In genomic region chr7:151518105-151518780, GRCh38 we compare ENCODE assay signal across 8 cellular contexts. TPM values are rescaled to one million over a fixed set of nuclear protein-coding genes. Genes with fewer than 3 reads are reported as not detected.
DNase-seq lines count a peak whose midpoint lies in the region; ATAC-seq and TF ChIP-seq lines count a peak whose summit lies in the region.

No MANE protein-coding gene starts in this region.

- H3K36me3 Mint-ChIP-seq in activated naive CD8-positive, alpha-beta T cell treated with anti-CD3 and anti-CD28 coated beads, Interleukin-2, amount 10 ng/mL, durations not matched to agents 7 days and 5 days, result peaks cover 17% of the 10 kb centered on the region

- H3K36me3 ChIP-seq in left ventricle myocardium inferior (no peaks in the 10 kb centered on the region), aorta (ENCODE audit: control insufficient read depth in 1 of 2, insufficient read depth in 2 of 2, low read length in 1 of 2) (no peaks in the 10 kb centered on the region)

- in situ Hi-C loops in SK-MEL-5 (cut with HindIII; ENCODE audit: low pct_unique_long_range_greater_than_20kb, low sequenced_read_pairs), result no loop called here

- POLR2A ChIA-PET in activated naive CD8-positive, alpha-beta T cell treated with anti-CD3 and anti-CD28 coated beads, Interleukin-2, amount 10 ng/mL, durations not matched to agents 7 days and 5 days (lab: Charles Lee), result interaction anchor here (0.9 to 4.2 kb wide), 3 partner anchors 36 to 114 kb away, joined by 3 to 31 read pairs (median 3); no protein-coding TSS in a partner anchor

- DNase-seq in NCI-H146 (lab: John Stamatoyannopoulos, UW) (peak; percentile 23), NCI-H146 treated with DMSO at 0.1 percent for 48 hours (lab: John Stamatoyannopoulos, UW; ENCODE audit: unreplicated experiment) (no peak), SK-MEL-5 (ENCODE audit: low read depth, low spot score) (peak; percentile 36), left ventricle myocardium inferior (peak; percentile 54), retinal pigment epithelial cell (ENCODE audit: low read depth) (no peak), aorta (peak in 1 of 2 donors; percentile 60), NCI-H2196 treated with DMSO at 0.1 percent for 48 hours (lab: John Stamatoyannopoulos, UW; ENCODE audit: unreplicated experiment) (no peak)
- peak; percentile 55 for DNase-seq in activated naive CD8-positive, alpha-beta T cell treated with anti-CD3 and anti-CD28 coated beads, Interleukin-2, amount 10 ng/mL, durations not matched to agents 7 days and 5 days

- 1 to 2% methylated on average over 30 of the region's 30 CpGs for WGBS in aorta, 2 donors

- peak overlapping the region; percentile 92 for H3K27ac Mint-ChIP-seq in activated naive CD8-positive, alpha-beta T cell treated with anti-CD3 and anti-CD28 coated beads, Interleukin-2, amount 10 ng/mL, durations not matched to agents 7 days and 5 days

- TF ChIP-seq CTCF in left ventricle myocardium inferior (IDR thresholded peaks at IDR 0.05; ENCODE audit: borderline replicate concordance) (no peak), retinal pigment epithelial cell (conservative IDR thresholded peaks at IDR 0.05; ENCODE audit: low read depth, low read length) (no peak)

- H3K9me3 ChIP-seq in left ventricle myocardium inferior (replicated peaks) (no peaks in the 10 kb centered on the region), aorta (ENCODE audit: control insufficient read depth, low read length) (no peaks in the 10 kb centered on the region)

- H3K27me3 ChIP-seq in left ventricle myocardium inferior (ENCODE audit: low read depth) (no peaks in the 10 kb centered on the region), aorta (ENCODE audit: control insufficient read depth in 1 of 2, insufficient read depth in 2 of 2, low read length in 1 of 2) (no peaks in the 10 kb centered on the region)

- H3K4me1 Mint-ChIP-seq in activated naive CD8-positive, alpha-beta T cell treated with anti-CD3 and anti-CD28 coated beads, Interleukin-2, amount 10 ng/mL, durations not matched to agents 7 days and 5 days, result peaks cover 39% of the 10 kb centered on the region

- peak; percentile 8 for ATAC-seq in activated naive CD8-positive, alpha-beta T cell treated with anti-CD3 and anti-CD28 coated beads, Interleukin-2, amount 10 ng/mL, durations not matched to agents 7 days and 5 days (ENCODE audit: low read depth)
- ATAC-seq in aorta (ENCODE audit: low FRiP score), result no peak

- peaks cover 4% of the 10 kb centered on the region for H3K9me3 Mint-ChIP-seq in activated naive CD8-positive, alpha-beta T cell treated with anti-CD3 and anti-CD28 coated beads, Interleukin-2, amount 10 ng/mL, durations not matched to agents 7 days and 5 days

- H3K4me3 ChIP-seq in left ventricle myocardium inferior, result peak overlapping the region; percentile 77
- H3K4me3 ChIP-seq in retinal pigment epithelial cell (ENCODE audit: low read length), result peak overlapping the region; percentile 94
- H3K4me3 ChIP-seq in aorta (ENCODE audit: low read length in 2 of 2), result peak overlapping the region; percentile 87 to 99

- peak overlapping the region; percentile 99 for H3K27ac ChIP-seq in left ventricle myocardium inferior (replicated peaks)
- no peak overlapping the region for H3K27ac ChIP-seq in aorta (ENCODE audit: low read depth in 1 of 2, low read length in 2 of 2)

- peak overlapping the region; percentile 98 for H3K4me3 Mint-ChIP-seq in activated naive CD8-positive, alpha-beta T cell treated with anti-CD3 and anti-CD28 coated beads, Interleukin-2, amount 10 ng/mL, durations not matched to agents 7 days and 5 days

- H3K27me3 Mint-ChIP-seq in activated naive CD8-positive, alpha-beta T cell treated with anti-CD3 and anti-CD28 coated beads, Interleukin-2, amount 10 ng/mL, durations not matched to agents 7 days and 5 days, result no peaks in the 10 kb centered on the region

- H3K4me1 ChIP-seq in left ventricle myocardium inferior, result peaks cover 55% of the 10 kb centered on the region
- H3K4me1 ChIP-seq in aorta (ENCODE audit: control insufficient read depth in 1 of 2, insufficient read depth in 2 of 2, low read length in 2 of 2), result peaks cover 0 to 3% of the 10 kb centered on the region in 2 donors

- intact Hi-C loops in left ventricle myocardium inferior (cut with micrococcal nuclease), result no loop called here
- intact Hi-C loops in aorta (cut with DNase I), result loop anchor here (5.0 to 10.0 kb wide), 3 partner anchors 53 to 239 kb away; no protein-coding TSS in a partner anchor

RNA-seq across cellular contexts. Expression of gene RHEB, which starts 1.5 kb away (rescaled TPM):
- total RNA-seq in SK-MEL-5 (2014; rRNA removed; shearing (Covaris generic)), result 225 and 237 TPM in 2 replicates
- polyA plus RNA-seq in SK-MEL-5 (2015; cell fraction: cytosol; rRNA removed), result 155 and 194 TPM in 2 replicates
- 44.0 and 58.1 TPM in 2 replicates for polyA plus RNA-seq in SK-MEL-5 (2015; cell fraction: nucleus; rRNA removed)
- total RNA-seq in activated naive CD8-positive, alpha-beta T cell treated with anti-CD3 and anti-CD28 coated beads, Interleukin-2, amount 10 ng/mL, durations not matched to agents 7 days and 5 days, result 10 to 100 TPM; 73.0 to 78.9 TPM
- total RNA-seq in left ventricle myocardium inferior (113 TPM), aorta (100 to 1,000 TPM in 1 of 2 donors, 10 to 100 TPM in 1; 78.8 to 107 TPM)
- polyA plus RNA-seq in aorta, result 100 to 1,000 TPM; 108 to 122 TPM

Comparison
In these comparisons a context has a peak if more than half of its experiments do, and no peak if none do; other contexts are left out.
1. DNase-seq: peak in NCI-H146 (single experiment), SK-MEL-5 (single experiment), activated naive CD8-positive, alpha-beta T cell treated with anti-CD3 and anti-CD28 coated beads, Interleukin-2, amount 10 ng/mL, durations not matched to agents 7 days and 5 days (single experiment) and left ventricle myocardium inferior (single experiment); none in NCI-H146 treated with DMSO at 0.1 percent for 48 hours (single experiment), retinal pigment epithelial cell (single experiment) and NCI-H2196 treated with DMSO at 0.1 percent for 48 hours (single experiment).
2. Peak in every context shown above with its lines, with median percentiles within 50 percentile points of each other: H3K4me3 ChIP-seq.